22 cellular contexts compared by ENCODE assay signal in genomic region chr4:42855779-42856178, GRCh38. TPM values are rescaled to one million over a fixed set of nuclear protein-coding genes. Genes with fewer than 3 reads are reported as not detected.
"Had no signal": no experiment of that assay in that cellular context is flagged by ENCODE, and none has a peak within 500 bp of the region (broad histone marks: within the 10 kb centered on the region; RNA-seq: fewer than 3 reads in every experiment).

No MANE protein-coding gene starts in this region.

- H3K9me3 Mint-ChIP-seq: activated T-helper 1 cell treated with anti-CD3 and anti-CD28 coated beads, Interleukin-12 subunit alpha, Interleukin-12 subunit beta, Interleukin-2, Interleukin-4 antibody, amounts not matched to agents 30 ng/mL and 10 ng/mL and 1 ng/mL, durations not matched to agents 14 hours and 24 hours and 36 hours; type B pancreatic cell had no signal

- H3K9ac ChIP-seq: parathyroid adenoma had no signal

- H3K36me3 ChIP-seq: colonic mucosa, right lobe of liver had no signal

- H3K4me3 Mint-ChIP-seq: activated T-helper 1 cell treated with anti-CD3 and anti-CD28 coated beads, Interleukin-12 subunit alpha, Interleukin-12 subunit beta, Interleukin-2, Interleukin-4 antibody, amounts not matched to agents 30 ng/mL and 10 ng/mL and 1 ng/mL, durations not matched to agents 14 hours and 24 hours and 36 hours; nephron; type B pancreatic cell had no signal

- H3K4me3 ChIP-seq: body of pancreas, colonic mucosa, right lobe of liver, testis had no signal

- DNase-seq: activated CD4-positive, alpha-beta T cell treated with anti-CD3 and anti-CD28 coated beads, Interleukin-2, amount 50 U/mL, for 1 hour; body of pancreas; caudate nucleus; colonic mucosa; midbrain; right lobe of liver; small intestine; stimulated activated CD4-positive, alpha-beta T cell treated with anti-CD3 and anti-CD28 coated beads, Interleukin-15, amount 100 ng/mL, for 24 hours; stimulated activated CD4-positive, alpha-beta T cell treated with anti-CD3 and anti-CD28 coated beads, Interleukin-2, amount 100 ng/mL, for 48 hours; T1000; testis had no signal

- ATAC-seq: body of pancreas, left lobe of liver, right lobe of liver had no signal

- H3K36me3 Mint-ChIP-seq: type B pancreatic cell had no signal

- H3K4me1 ChIP-seq: body of pancreas, colonic mucosa, parathyroid adenoma, right lobe of liver, testis had no signal

- FAIRE-seq: frontal cortex, keratinocyte, small intestine had no signal

- H3K27ac Mint-ChIP-seq: activated T-helper 1 cell treated with anti-CD3 and anti-CD28 coated beads, Interleukin-12 subunit alpha, Interleukin-12 subunit beta, Interleukin-2, Interleukin-4 antibody, amounts not matched to agents 30 ng/mL and 10 ng/mL and 1 ng/mL, durations not matched to agents 14 hours and 24 hours and 36 hours; nephron; type B pancreatic cell had no signal

- H3K27ac ChIP-seq: body of pancreas, colonic mucosa, parathyroid adenoma, right lobe of liver, testis had no signal

- H2AFZ ChIP-seq: parathyroid adenoma had no signal

- H3K27me3 ChIP-seq: body of pancreas, colonic mucosa, testis had no signal

- H3K79me2 ChIP-seq: parathyroid adenoma had no signal

- H3K4me1 Mint-ChIP-seq: nephron had no signal

- H3K9me3 ChIP-seq: colonic mucosa, right lobe of liver, testis had no signal

RNA-seq across cellular contexts. Expression of gene GRXCR1, which starts 36.7 kb away (rescaled TPM):
- total RNA-seq: activated CD8-positive, alpha-beta memory T cell treated with anti-CD3 and anti-CD28 coated beads for 36 hours; activated T-helper 1 cell treated with anti-CD3 and anti-CD28 coated beads, Interleukin-12 subunit alpha, Interleukin-12 subunit beta, Interleukin-2, Interleukin-4 antibody, amounts not matched to agents 30 ng/mL and 10 ng/mL and 1 ng/mL, durations not matched to agents 14 hours and 24 hours and 36 hours; body of pancreas; colonic mucosa; frontal cortex; left lobe of liver; lung microvascular endothelial cell; right lobe of liver; T-helper 1 cell treated with Interleukin-12 subunit alpha and Interleukin-12 subunit beta and Interleukin-4 antibody, amounts not matched to agents 30 ng/mL and 1 ng/mL, for 36 hours had no signal
- polyA plus RNA-seq: esophagus, keratinocyte, small intestine had no signal
